ENCODE assay signal across 12 cellular contexts in the genomic region with DNA sequence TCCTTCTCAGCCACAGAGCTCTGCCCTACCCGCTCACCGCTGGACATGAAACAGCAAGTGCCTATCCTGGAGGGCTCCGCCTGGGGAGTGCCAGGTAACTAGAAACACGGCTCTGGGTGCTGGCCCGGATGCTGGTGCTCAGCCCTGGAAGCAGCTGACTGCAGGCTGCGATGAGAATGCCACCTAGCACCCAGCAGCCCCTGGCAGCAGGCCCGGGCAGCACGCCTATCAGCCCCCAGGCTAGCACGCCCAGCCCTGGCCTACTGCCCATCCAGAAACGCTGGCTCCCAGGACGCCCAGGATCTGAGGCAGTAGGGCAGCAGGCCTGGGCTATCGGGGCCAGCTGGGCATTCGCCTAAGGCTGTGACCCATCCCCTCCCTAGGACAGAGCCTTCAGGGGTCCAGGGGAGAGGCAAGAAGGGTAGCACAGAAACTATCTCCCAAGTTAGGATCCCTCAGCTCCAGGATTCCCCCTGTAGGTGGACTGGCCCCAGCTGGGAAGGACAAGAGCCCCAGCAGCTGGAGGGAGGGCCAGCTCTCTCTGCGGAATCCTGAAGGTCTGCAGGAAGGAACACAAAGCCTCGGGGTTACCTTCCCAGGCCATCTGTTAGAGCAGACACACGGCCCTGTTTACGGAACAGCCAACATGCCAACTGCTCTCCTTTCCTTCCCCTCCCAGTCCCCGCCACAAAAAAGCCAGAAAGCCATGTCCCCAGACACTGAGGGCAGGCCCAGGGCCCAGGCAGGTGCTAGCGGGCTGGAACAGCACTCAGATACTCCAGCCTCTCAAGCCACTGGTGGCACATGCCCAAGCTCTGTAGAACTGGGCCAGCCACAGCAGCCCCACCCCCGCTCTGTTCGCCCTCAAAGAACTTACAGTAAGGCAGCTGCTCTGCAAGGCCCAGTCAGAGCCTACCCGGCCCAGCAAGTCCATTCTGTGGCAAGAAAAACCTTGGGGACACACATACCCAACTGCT. TPM values are rescaled to one million over a fixed set of nuclear protein-coding genes. Genes with fewer than 3 reads are reported as not detected.
"Had no signal": no experiment of that assay in that cellular context is flagged by ENCODE, and none has a peak within 500 bp of the region (broad histone marks: within the 10 kb centered on the region; RNA-seq: fewer than 3 reads in every experiment).

No MANE protein-coding gene starts in this region.

RNA-seq across cellular contexts. Expression of a gene that starts 27.0 kb away (rescaled TPM):
- total RNA-seq: subcutaneous adipose tissue, thoracic aorta, vagina had no signal

RNA-seq across cellular contexts. Expression of a gene that starts 36.6 kb away (rescaled TPM):
- total RNA-seq: activated naive CD4-positive, alpha-beta T cell treated with anti-CD3 and anti-CD28 coated beads, Interleukin-2, amount 50 U/mL, for 72 hours; activated T-cell treated with anti-CD3 and anti-CD28 coated beads, Interleukin-2, amount 50 U/mL, for 72 hours; bronchial epithelial cell; endodermal cell; esophagus muscularis mucosa; liver; natural killer cell; occipital lobe; subcutaneous adipose tissue; thoracic aorta; vagina had no signal
- polyA plus RNA-seq: keratinocyte, liver had no signal

RNA-seq across cellular contexts. Expression of a gene that starts 57.2 kb away (rescaled TPM):
- polyA plus RNA-seq: keratinocyte had no signal
